In genomic region chr13:43428545-43429287, GRCh38 we compare ENCODE assay signal across 20 cellular contexts.
A peak's percentile ranks its signal among the peaks of the same experiment; 100 is the strongest.
DNase-seq lines count a peak whose midpoint lies in the region; ATAC-seq and TF ChIP-seq lines count a peak whose summit lies in the region.
"Had no signal": no experiment of that assay in that cellular context is flagged by ENCODE, and none has a peak within 500 bp of the region (broad histone marks: within the 10 kb centered on the region; RNA-seq: fewer than 3 reads in every experiment).

No MANE protein-coding gene starts in this region.

- no peak overlapping the region for H3K4me3 ChIP-seq in GM23338
- H3K4me3 ChIP-seq in lung, result no peak overlapping the region
- no peak overlapping the region for H3K4me3 ChIP-seq in gastroesophageal sphincter

- peak overlapping the region; percentile 37; the same call in 1 of the 2 replicates for H3K27ac ChIP-seq in GM23338 (ENCODE audit: low read depth)
- no peak overlapping the region for H3K27ac ChIP-seq in lung (ENCODE audit: low read depth in 1 of 2, low read length in 1 of 2)
- H3K27ac ChIP-seq in gastroesophageal sphincter, result no peak overlapping the region
- H3K27ac ChIP-seq: HL-60 had no signal

- TF ChIP-seq POLR2A in gastroesophageal sphincter (IDR thresholded peaks at IDR 0.05), result no peak

- H3F3A ChIP-seq in GM23338 (replicated peaks; ENCODE audit: low read depth), result no peaks in the 10 kb centered on the region

- H3K9me3 ChIP-seq in lung (ENCODE audit: control insufficient read depth in 2 of 2, insufficient read depth in 1 of 2, low read length in 1 of 2) (no peaks in the 10 kb centered on the region), gastroesophageal sphincter (no peaks in the 10 kb centered on the region)

- TF ChIP-seq CTCF in GM23338 (conservative IDR thresholded peaks at IDR 0.05; ENCODE audit: low read depth in 2 of 2), result no peak
- TF ChIP-seq CTCF in lung (IDR thresholded peaks at IDR 0.05; ENCODE audit: control extremely low read depth, extremely low read depth), result no peak
- TF ChIP-seq CTCF in gastroesophageal sphincter (IDR thresholded peaks at IDR 0.05), result no peak

- DNase-seq in GM23338 (ENCODE audit: low spot score) (peak; percentile 24), NCI-H526 treated with DMSO at 0.1 percent for 48 hours (lab: John Stamatoyannopoulos, UW) (peak; percentile 75), lung (ENCODE audit: low spot score) (peak; percentile 30), NCI-H748 (lab: John Stamatoyannopoulos, UW; ENCODE audit: unreplicated experiment) (no peak), midbrain (lab: John Stamatoyannopoulos, UW) (no peak)
- DNase-seq in activated CD4-positive, alpha-beta T cell treated with anti-CD3 and anti-CD28 coated beads for 48 hours, result no peak
- DNase-seq: ACHN; C1 segment of cervical spinal cord; CD8-positive, alpha-beta memory T cell; H7; IMR-90; NCI-H1417 treated with DMSO at 0.1 percent for 48 hours; NCI-H2029 treated with DMSO at 0.1 percent for 48 hours; NCI-H446 treated with DMSO at 0.1 percent for 48 hours; NCI-H774; SIG-M5; T-helper 1 cell had no signal

- H4K20me1 ChIP-seq in GM23338 (replicated peaks; ENCODE audit: insufficient read depth), result no peaks in the 10 kb centered on the region

- peak overlapping the region; percentile 38 for H2AFZ ChIP-seq in GM23338

- H3K27me3 ChIP-seq in GM23338 (ENCODE audit: insufficient read depth) (no peaks in the 10 kb centered on the region), lung (ENCODE audit: control insufficient read depth, insufficient read depth) (no peaks in the 10 kb centered on the region), gastroesophageal sphincter (no peaks in the 10 kb centered on the region)

- 0 out of 2 replicates have a peak overlapping the region, but pooled peaks have one; percentile 23 for H3K4me2 ChIP-seq in GM23338

- H3K36me3 Mint-ChIP-seq in GM23338 (ENCODE audit: low read depth), result no peaks in the 10 kb centered on the region
- H3K36me3 Mint-ChIP-seq: CD8-positive, alpha-beta memory T cell had no signal

- peaks cover 56% of the 10 kb centered on the region for H3K4me1 Mint-ChIP-seq in GM23338
- H3K4me1 Mint-ChIP-seq: CD8-positive, alpha-beta memory T cell had no signal

- H3K36me3 ChIP-seq in GM23338 (ENCODE audit: insufficient read depth), result no peaks in the 10 kb centered on the region
- no peaks in the 10 kb centered on the region for H3K36me3 ChIP-seq in lung (ENCODE audit: control insufficient read depth in 2 of 2, insufficient read depth in 2 of 2, low read length in 2 of 2)
- no peaks in the 10 kb centered on the region for H3K36me3 ChIP-seq in gastroesophageal sphincter

- WGBS in lung, 2 donors, result 64 to 81% methylated on average over 8 of the region's 8 CpGs
- WGBS in gastroesophageal sphincter (ENCODE audit: low coverage in 1 of 2), 2 donors, result 42 to 54% methylated on average over 5 to 6 of the region's 8 CpGs

- H3K4me1 ChIP-seq in GM23338 (ENCODE audit: insufficient read depth), result peaks cover 41% of the 10 kb centered on the region
- peaks cover 0 to 2% of the 10 kb centered on the region in 2 donors for H3K4me1 ChIP-seq in lung (ENCODE audit: control insufficient read depth in 2 of 2, insufficient read depth in 2 of 2, low read length in 2 of 2)
- H3K4me1 ChIP-seq in gastroesophageal sphincter, result peaks cover 0 to 6% (median 0%) of the 10 kb centered on the region in 3 donors

- ATAC-seq in GM23338 (peak; percentile 49), lung (ENCODE audit: insufficient read depth, low FRiP score) (no peak), gastroesophageal sphincter (no peak)
- ATAC-seq: SK-N-SH treated with all-trans-retinoic acid at 6 μM for 48 hours had no signal

- peaks cover 2% of the 10 kb centered on the region for H3K27me3 Mint-ChIP-seq in GM23338 (ENCODE audit: insufficient read depth, low read depth, poor library complexity)

- TF ChIP-seq EP300 in gastroesophageal sphincter (IDR thresholded peaks at IDR 0.05), result no peak

- H3K79me2 ChIP-seq in GM23338 (replicated peaks; ENCODE audit: insufficient read depth), result no peaks in the 10 kb centered on the region

- no peak overlapping the region for H3K4me3 Mint-ChIP-seq in GM23338
- H3K4me3 Mint-ChIP-seq: CD8-positive, alpha-beta memory T cell had no signal

- H3K9me3 Mint-ChIP-seq in GM23338, result no peaks in the 10 kb centered on the region
- H3K9me3 Mint-ChIP-seq: CD8-positive, alpha-beta memory T cell had no signal

- H3K9me2 ChIP-seq in GM23338 (ENCODE audit: insufficient read depth), result peaks cover 5% of the 10 kb centered on the region; the same call in 1 of the 2 replicates

- H3K27ac Mint-ChIP-seq in GM23338, result peak overlapping the region; percentile 6; the same call in 1 of the 2 replicates
- H3K27ac Mint-ChIP-seq: CD8-positive, alpha-beta memory T cell had no signal

TF ChIP-seq in GM23338, 12 proteins besides CTCF, POLR2A, EP300 and RAD21 (continues in another document):
- TF ChIP-seq EZH2phosphoT487 (IDR thresholded peaks at IDR 0.05; ENCODE audit: unreplicated experiment), result no peak
- TF ChIP-seq STAT1 (IDR thresholded peaks at IDR 0.05; ENCODE audit: unreplicated experiment), result no peak
- no peak for TF ChIP-seq ZNF114 (CRISPR knock-in tag; IDR thresholded peaks at IDR 0.05)
- no peak for TF ChIP-seq NANOG (IDR thresholded peaks at IDR 0.05; ENCODE audit: borderline replicate concordance)
- TF ChIP-seq ZNF331 (CRISPR knock-in tag; IDR thresholded peaks at IDR 0.05; ENCODE audit: low read depth), result no peak
- no peak for TF ChIP-seq EZH2 (IDR thresholded peaks at IDR 0.05; ENCODE audit: low read depth, unreplicated experiment)
- no peak for TF ChIP-seq JUNB (IDR thresholded peaks at IDR 0.05; ENCODE audit: unreplicated experiment)
- TF ChIP-seq ZNF462 (CRISPR knock-in tag; IDR thresholded peaks at IDR 0.05), result no peak
- no peak for TF ChIP-seq ETS1 (IDR thresholded peaks at IDR 0.05)
- no peak for TF ChIP-seq CREB1 (CRISPR knock-in tag; IDR thresholded peaks at IDR 0.05; ENCODE audit: low read depth)

Comparison
In these comparisons a context has a peak if more than half of its experiments do, and no peak if none do; other contexts are left out.
1. DNase-seq: peak in GM23338 (single experiment), NCI-H526 treated with DMSO at 0.1 percent for 48 hours (single experiment) and lung (single experiment); none in activated CD4-positive, alpha-beta T cell treated with anti-CD3 and anti-CD28 coated beads for 48 hours (single experiment), NCI-H748 (single experiment) and midbrain (single experiment).